ENCODE assay signal across 29 cellular contexts in genomic region chr16:53334581-53334980, GRCh38.
"Had no signal": no experiment of that assay in that cellular context is flagged by ENCODE, and none has a peak within 500 bp of the region (broad histone marks: within the 10 kb centered on the region; RNA-seq: fewer than 3 reads in every experiment).

No MANE protein-coding gene starts in this region.

- H3K27ac ChIP-seq: Peyer's patch, SJSA1 had no signal

- FAIRE-seq: bronchial epithelial cell had no signal

- ATAC-seq: activated CD4-positive, alpha-beta T cell treated with anti-CD3 and anti-CD28 coated beads for 36 hours; activated CD4-positive, CD25-positive, alpha-beta regulatory T cell treated with anti-CD3 and anti-CD28 coated beads, Interleukin-2, amount 50 U/mL, for 24 hours; activated CD8-positive, alpha-beta T cell treated with anti-CD3 and anti-CD28 coated beads, Interleukin-2, amount 10 ng/mL, durations not matched to agents 7 days and 5 days; activated naive CD8-positive, alpha-beta T cell treated with anti-CD3 and anti-CD28 coated beads, Interleukin-2, amount 50 U/mL, for 24 hours; PC-3; WTC11 had no signal

- H3K36me3 ChIP-seq: Peyer's patch, SJSA1 had no signal

- H3K9ac ChIP-seq: SK-N-SH had no signal

- H3K27me3 ChIP-seq: Peyer's patch, SJSA1 had no signal

- H3K4me1 ChIP-seq: Peyer's patch, SJSA1 had no signal

- H3K4me2 ChIP-seq: SK-N-SH had no signal

- DNase-seq: activated CD4-positive, alpha-beta T cell treated with anti-CD3 and anti-CD28 coated beads for 36 hours; activated CD4-positive, alpha-beta T cell treated with anti-CD3 and anti-CD28 coated beads, Interleukin-2, amount 10 ng/mL, durations not matched to agents 7 days and 5 days; activated CD4-positive, alpha-beta T cell treated with anti-CD3 and anti-CD28 coated beads, Interleukin-2, amount 50 U/mL, for 48 hours; activated CD8-positive, alpha-beta T cell treated with anti-CD3 and anti-CD28 coated beads, Interleukin-2, amount 10 ng/mL, durations not matched to agents 7 days and 5 days; activated gamma-delta T cell treated with Interleukin-2 at 50 U/mL for 16 hours; activated naive CD4-positive, alpha-beta T cell treated with anti-CD3 and anti-CD28 coated beads, Interleukin-2, amount 10 ng/mL, durations not matched to agents 7 days and 5 days; activated naive CD8-positive, alpha-beta T cell treated with anti-CD3 and anti-CD28 coated beads, Interleukin-2, amount 50 U/mL, for 24 hours; activated T-cell treated with anti-CD3 and anti-CD28 coated beads, Interleukin-2, amount 50 U/mL, for 24 hours; anterior cingulate cortex; caudate nucleus; cerebellar nuclear complex; cortex of kidney; NCI-H1105; NCI-H1417 treated with DMSO at 0.1 percent for 48 hours; NCI-H187 treated with DMSO at 0.1 percent for 48 hours; NCI-H345; NCI-H510A; NCI-H526; NCI-H748 treated with DMSO at 0.1 percent for 48 hours; NK-92 treated with Interleukin-12 subunit alpha and Interleukin-12 subunit beta, amount 100 ng/mL, for 24 hours; PC-3; Peyer's patch; RPMI8226; SHP77 treated with DMSO at 0.1 percent for 48 hours; SK-N-SH had no signal

- H3K4me3 ChIP-seq: Peyer's patch, SJSA1 had no signal

- H3K9me3 ChIP-seq: Peyer's patch, SJSA1, SK-N-SH had no signal
